ENCODE assay signal across 20 cellular contexts in the genomic region with DNA sequence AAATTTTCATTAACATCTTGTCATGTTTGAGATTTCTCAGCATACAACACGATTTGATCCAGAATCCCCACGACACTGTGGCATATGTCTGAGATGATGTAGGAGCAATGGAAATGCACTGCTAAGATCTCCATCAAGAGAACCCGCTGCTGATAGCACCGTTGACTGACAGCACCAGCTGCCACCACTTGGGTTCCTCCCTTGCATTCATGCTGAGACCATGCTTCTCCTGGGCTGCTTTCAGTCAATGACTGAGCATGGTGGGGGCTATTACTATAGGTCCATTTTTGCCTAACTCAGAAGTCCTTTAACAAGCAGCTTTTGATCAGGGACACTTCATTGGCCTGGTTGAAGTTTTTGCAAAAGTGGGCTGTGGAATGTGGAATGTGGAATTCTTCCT.
A peak's percentile ranks its signal among the peaks of the same experiment; 100 is the strongest.
DNase-seq lines count a peak whose midpoint lies in the region; ATAC-seq and TF ChIP-seq lines count a peak whose summit lies in the region.
"Had no signal": no experiment of that assay in that cellular context is flagged by ENCODE, and none has a peak within 500 bp of the region (broad histone marks: within the 10 kb centered on the region; RNA-seq: fewer than 3 reads in every experiment).

No MANE protein-coding gene starts in this region.

- H3K27me3 ChIP-seq in endodermal cell (ENCODE audit: control insufficient read depth, insufficient read depth, low read length, poor library complexity, severe bottlenecking) (no peaks in the 10 kb centered on the region), sigmoid colon (no peaks in the 10 kb centered on the region)
- H3K27me3 ChIP-seq: BE2C had no signal

- no peak overlapping the region for H3K27ac ChIP-seq in endodermal cell (ENCODE audit: low read depth, low read length)
- H3K27ac ChIP-seq in sigmoid colon, result no peak overlapping the region
- H3K27ac ChIP-seq: GM23248 had no signal

- H3K9me3 Mint-ChIP-seq in endodermal cell, result no peaks in the 10 kb centered on the region
- H3K9me3 Mint-ChIP-seq: CD4-positive, alpha-beta T cell had no signal

- intact Hi-C loops in sigmoid colon (cut with DNase I), result no loop called here

- H3K36me3 ChIP-seq in endodermal cell (ENCODE audit: control insufficient read depth, insufficient read depth, low read length), result no peaks in the 10 kb centered on the region
- H3K36me3 ChIP-seq in sigmoid colon, result no peaks in the 10 kb centered on the region
- H3K36me3 ChIP-seq: BE2C had no signal

- no peaks in the 10 kb centered on the region for H3K9me3 ChIP-seq in endodermal cell (ENCODE audit: control insufficient read depth, low read length)
- no peaks in the 10 kb centered on the region for H3K9me3 ChIP-seq in sigmoid colon
- H3K9me3 ChIP-seq: BE2C had no signal

- TF ChIP-seq POLR2A in sigmoid colon (IDR thresholded peaks at IDR 0.05), result no peak

- no peak overlapping the region for H3K4me3 ChIP-seq in endodermal cell (ENCODE audit: low read length)
- H3K4me3 ChIP-seq in sigmoid colon, result no peak overlapping the region
- H3K4me3 ChIP-seq: GM12878, GM23248 had no signal

- no peak overlapping the region for H3K27ac Mint-ChIP-seq in endodermal cell
- H3K27ac Mint-ChIP-seq: CD4-positive, alpha-beta T cell; T-helper 17 cell had no signal

- ATAC-seq in GM18867 (IDR thresholded peaks at IDR 0.05; ENCODE audit: unreplicated experiment) (peak; percentile 60), GM21515 (IDR thresholded peaks at IDR 0.05; ENCODE audit: unreplicated experiment) (no peak), HG03045 (IDR thresholded peaks at IDR 0.05; ENCODE audit: unreplicated experiment) (no peak)
- ATAC-seq: GM12878, HCT116, T-helper 17 cell had no signal

- H3K4me1 Mint-ChIP-seq in endodermal cell, result peaks cover 8% of the 10 kb centered on the region

- H3K9ac ChIP-seq in endodermal cell (ENCODE audit: extremely low read depth, low read length, poor library complexity, severe bottlenecking), result no peak overlapping the region
- H3K9ac ChIP-seq: GM23248 had no signal

- H3K4me3 Mint-ChIP-seq in endodermal cell, result no peak overlapping the region
- H3K4me3 Mint-ChIP-seq: CD4-positive, alpha-beta T cell; T-helper 17 cell had no signal

- no peaks in the 10 kb centered on the region for H3K36me3 Mint-ChIP-seq in endodermal cell (ENCODE audit: low read depth)

- no peak for TF ChIP-seq EP300 in sigmoid colon (IDR thresholded peaks at IDR 0.05)

- peak; percentile 14 for TF ChIP-seq CTCF in endodermal cell (conservative IDR thresholded peaks at IDR 0.05)
- no peak for TF ChIP-seq CTCF in sigmoid colon (IDR thresholded peaks at IDR 0.05)

- H3K27me3 Mint-ChIP-seq in endodermal cell (ENCODE audit: insufficient read depth), result peaks cover 12% of the 10 kb centered on the region
- H3K27me3 Mint-ChIP-seq: T-helper 17 cell had no signal

- WGBS in endodermal cell (ENCODE audit: insufficient coverage in 1 of 2, insufficient read length in 1 of 2), 2 experiments, result 84 to 100% methylated on average over 2 to 4 of the region's 4 CpGs
- WGBS in sigmoid colon, 2 donors, result 72 to 81% methylated on average over 4 of the region's 4 CpGs

- no peaks in the 10 kb centered on the region for H3K4me1 ChIP-seq in endodermal cell (ENCODE audit: control insufficient read depth, insufficient read depth, low read length)
- no peaks in the 10 kb centered on the region for H3K4me1 ChIP-seq in sigmoid colon
- H3K4me1 ChIP-seq: BE2C had no signal

- peak; percentile 88 for DNase-seq in NCI-H2171 (lab: John Stamatoyannopoulos, UW)
- DNase-seq in endodermal cell, result no peak
- no peak for DNase-seq in sigmoid colon
- DNase-seq in LoVo (ENCODE audit: low spot score), result no peak
- DNase-seq: BE2C; CD4-positive, alpha-beta T cell; DMS79 treated with DMSO at 0.1 percent for 48 hours; GDM1; GM23248; MM.1S; NCI-H1105; NCI-H1930; NCI-H510A; SHP77 treated with DMSO at 0.1 percent for 48 hours; T-helper 17 cell had no signal
